40 cellular contexts compared by ENCODE assay signal in the genomic region with DNA sequence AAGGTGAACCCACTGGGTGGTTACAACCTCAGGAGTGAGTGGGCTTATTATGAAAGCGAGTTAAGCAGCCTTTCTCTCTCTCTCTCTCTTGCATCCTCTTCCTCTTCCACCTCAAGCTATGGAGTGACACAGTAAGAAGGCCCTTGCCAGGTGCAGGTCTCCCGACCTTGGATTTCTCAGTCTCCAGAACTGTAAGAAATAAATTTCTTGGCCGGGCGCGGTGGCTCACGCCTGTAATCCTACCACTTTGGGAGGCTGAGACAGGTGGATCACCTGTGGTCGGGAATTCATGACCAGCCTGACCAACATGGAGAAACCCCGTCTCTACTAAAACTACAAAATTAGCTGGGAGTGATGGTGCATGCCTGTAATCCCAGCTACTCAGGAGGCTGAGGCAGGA. TPM values are rescaled to one million over a fixed set of nuclear protein-coding genes. Genes with fewer than 3 reads are reported as not detected.
"Had no signal": no experiment of that assay in that cellular context is flagged by ENCODE, and none has a peak within 500 bp of the region (broad histone marks: within the 10 kb centered on the region; RNA-seq: fewer than 3 reads in every experiment).

No MANE protein-coding gene starts in this region.

- H3K27ac ChIP-seq: adrenal gland, ascending aorta, body of pancreas, brain microvascular endothelial cell, breast epithelium, cardiac muscle cell had no signal

- H3K36me3 ChIP-seq: adrenal gland, ascending aorta, brain microvascular endothelial cell, breast epithelium, cardiac muscle cell had no signal

- ATAC-seq: activated naive CD4-positive, alpha-beta T cell treated with anti-CD3 and anti-CD28 coated beads, Interleukin-2, amount 50 U/mL, for 72 hours; activated naive CD8-positive, alpha-beta T cell treated with anti-CD3 and anti-CD28 coated beads, Interleukin-2, amount 50 U/mL, for 24 hours; activated T-cell treated with anti-CD3 and anti-CD28 coated beads, Interleukin-2, amount 50 U/mL, for 4 hours; activated T-cell treated with anti-CD3 and anti-CD28 coated beads, Interleukin-2, amount 50 U/mL, for 72 hours; activated T-helper 17 cell treated with anti-CD3 and anti-CD28 coated beads, Interleukin-2, amount 50 U/mL, for 72 hours; body of pancreas had no signal

- H3K27me3 Mint-ChIP-seq: activated naive CD4-positive, alpha-beta T cell treated with anti-CD3 and anti-CD28 coated beads, Interleukin-2, amount 50 U/mL, for 24 hours; activated naive CD8-positive, alpha-beta T cell; activated naive CD8-positive, alpha-beta T cell treated with anti-CD3 and anti-CD28 coated beads, Interleukin-2, amount 10 ng/mL, durations not matched to agents 7 days and 5 days; activated T-cell treated with anti-CD3 and anti-CD28 coated beads, Interleukin-2, amount 50 U/mL, for 24 hours; brain; central memory CD8-positive, alpha-beta T cell had no signal

- H3K4me1 Mint-ChIP-seq: activated naive CD4-positive, alpha-beta T cell treated with anti-CD3 and anti-CD28 coated beads, Interleukin-2, amount 10 ng/mL, durations not matched to agents 7 days and 5 days; activated naive CD4-positive, alpha-beta T cell treated with anti-CD3 and anti-CD28 coated beads, Interleukin-2, amount 50 U/mL, for 24 hours; activated naive CD8-positive, alpha-beta T cell treated with anti-CD3 and anti-CD28 coated beads, Interleukin-2, amount 10 ng/mL, durations not matched to agents 7 days and 5 days; activated naive CD8-positive, alpha-beta T cell treated with anti-CD3 and anti-CD28 coated beads, Interleukin-2, amount 50 U/mL, for 24 hours; activated T-helper 17 cell treated with anti-CD3 and anti-CD28 coated beads, Interleukin-2, amount 50 U/mL, for 72 hours; brain; central memory CD8-positive, alpha-beta T cell had no signal

- DNase-seq: activated effector memory CD4-positive, alpha-beta T cell treated with anti-CD3 and anti-CD28 coated beads, Interleukin-2, amount 50 U/mL, for 16 hours; activated effector memory CD4-positive, alpha-beta T cell treated with Interleukin-2 at 50 U/mL for 16 hours; activated gamma-delta T cell; activated gamma-delta T cell treated with Interleukin-2 at 50 U/mL for 16 hours; activated naive CD4-positive, alpha-beta T cell; activated naive CD4-positive, alpha-beta T cell treated with anti-CD3 and anti-CD28 coated beads for 36 hours; activated naive CD4-positive, alpha-beta T cell treated with anti-CD3 and anti-CD28 coated beads, Interleukin-2, amount 10 ng/mL, durations not matched to agents 7 days and 5 days; activated naive CD4-positive, alpha-beta T cell treated with anti-CD3 and anti-CD28 coated beads, Interleukin-2, amount 50 U/mL, for 16 hours; activated naive CD4-positive, alpha-beta T cell treated with Interleukin-2 at 50 U/mL for 16 hours; activated naive CD8-positive, alpha-beta T cell treated with anti-CD3 and anti-CD28 coated beads for 36 hours; activated naive CD8-positive, alpha-beta T cell treated with anti-CD3 and anti-CD28 coated beads, Interleukin-2, amount 10 ng/mL, durations not matched to agents 7 days and 5 days; activated naive CD8-positive, alpha-beta T cell treated with anti-CD3 and anti-CD28 coated beads, Interleukin-2, amount 50 U/mL, for 24 hours; activated T-cell treated with anti-CD3 and anti-CD28 coated beads, Interleukin-2, amount 50 U/mL, for 1 hour; activated T-cell treated with anti-CD3 and anti-CD28 coated beads, Interleukin-2, amount 50 U/mL, for 24 hours; activated T-cell treated with anti-CD3 and anti-CD28 coated beads, Interleukin-2, amount 50 U/mL, for 4 hours; activated T-cell treated with anti-CD3 and anti-CD28 coated beads, Interleukin-2, amount 50 U/mL, for 48 hours; activated T-cell treated with anti-CD3 and anti-CD28 coated beads, Interleukin-2, amount 50 U/mL, for 72 hours; adrenal gland; amniotic stem cell; amygdala; anterior cingulate cortex; aorta; body of pancreas; brain microvascular endothelial cell; caudate nucleus; central memory CD4-positive, alpha-beta T cell; cerebellar nuclear complex had no signal

- FAIRE-seq: astrocyte, bronchial epithelial cell, colon had no signal

- H3K9me3 ChIP-seq: adrenal gland, ascending aorta, body of pancreas, breast epithelium had no signal

- H3K27ac Mint-ChIP-seq: activated naive CD4-positive, alpha-beta T cell treated with anti-CD3 and anti-CD28 coated beads for 36 hours; activated naive CD4-positive, alpha-beta T cell treated with anti-CD3 and anti-CD28 coated beads, Interleukin-2, amount 10 ng/mL, durations not matched to agents 7 days and 5 days; activated naive CD4-positive, alpha-beta T cell treated with anti-CD3 and anti-CD28 coated beads, Interleukin-2, amount 50 U/mL, for 24 hours; activated naive CD4-positive, alpha-beta T cell treated with anti-CD3 and anti-CD28 coated beads, Interleukin-2, amount 50 U/mL, for 72 hours; activated naive CD8-positive, alpha-beta T cell; activated naive CD8-positive, alpha-beta T cell treated with anti-CD3 and anti-CD28 coated beads for 36 hours; activated naive CD8-positive, alpha-beta T cell treated with anti-CD3 and anti-CD28 coated beads, Interleukin-2, amount 10 ng/mL, durations not matched to agents 7 days and 5 days; activated naive CD8-positive, alpha-beta T cell treated with anti-CD3 and anti-CD28 coated beads, Interleukin-2, amount 50 U/mL, for 24 hours; activated T-cell treated with anti-CD3 and anti-CD28 coated beads, Interleukin-2, amount 50 U/mL, for 24 hours; activated T-cell treated with anti-CD3 and anti-CD28 coated beads, Interleukin-2, amount 50 U/mL, for 72 hours; activated T-helper 1 cell treated with anti-CD3 and anti-CD28 coated beads, Interleukin-12 subunit alpha, Interleukin-12 subunit beta, Interleukin-2, Interleukin-4 antibody, amounts not matched to agents 30 ng/mL and 10 ng/mL and 1 ng/mL, durations not matched to agents 14 hours and 24 hours and 36 hours; activated T-helper 17 cell treated with anti-CD3 and anti-CD28 coated beads, Interleukin-2, amount 50 U/mL, for 72 hours; brain had no signal

- H3K36me3 Mint-ChIP-seq: activated naive CD4-positive, alpha-beta T cell treated with anti-CD3 and anti-CD28 coated beads, Interleukin-2, amount 10 ng/mL, durations not matched to agents 7 days and 5 days; activated naive CD4-positive, alpha-beta T cell treated with anti-CD3 and anti-CD28 coated beads, Interleukin-2, amount 50 U/mL, for 24 hours; activated naive CD4-positive, alpha-beta T cell treated with anti-CD3 and anti-CD28 coated beads, Interleukin-2, amount 50 U/mL, for 72 hours; activated naive CD8-positive, alpha-beta T cell; activated naive CD8-positive, alpha-beta T cell treated with anti-CD3 and anti-CD28 coated beads for 36 hours; activated naive CD8-positive, alpha-beta T cell treated with anti-CD3 and anti-CD28 coated beads, Interleukin-2, amount 10 ng/mL, durations not matched to agents 7 days and 5 days; brain had no signal

- H3K4me1 ChIP-seq: adrenal gland, ascending aorta, body of pancreas, breast epithelium had no signal

- H3K4me3 ChIP-seq: adrenal gland, ascending aorta, body of pancreas, breast epithelium, cardiac muscle cell had no signal

- H3K9me3 Mint-ChIP-seq: activated naive CD4-positive, alpha-beta T cell treated with anti-CD3 and anti-CD28 coated beads for 36 hours; activated naive CD4-positive, alpha-beta T cell treated with anti-CD3 and anti-CD28 coated beads, Interleukin-2, amount 10 ng/mL, durations not matched to agents 7 days and 5 days; activated naive CD4-positive, alpha-beta T cell treated with anti-CD3 and anti-CD28 coated beads, Interleukin-2, amount 50 U/mL, for 24 hours; activated naive CD4-positive, alpha-beta T cell treated with anti-CD3 and anti-CD28 coated beads, Interleukin-2, amount 50 U/mL, for 72 hours; activated naive CD8-positive, alpha-beta T cell treated with anti-CD3 and anti-CD28 coated beads for 36 hours; activated naive CD8-positive, alpha-beta T cell treated with anti-CD3 and anti-CD28 coated beads, Interleukin-2, amount 10 ng/mL, durations not matched to agents 7 days and 5 days; activated naive CD8-positive, alpha-beta T cell treated with anti-CD3 and anti-CD28 coated beads, Interleukin-2, amount 50 U/mL, for 24 hours; activated T-cell treated with anti-CD3 and anti-CD28 coated beads, Interleukin-2, amount 50 U/mL, for 24 hours; activated T-cell treated with anti-CD3 and anti-CD28 coated beads, Interleukin-2, amount 50 U/mL, for 4 hours; activated T-cell treated with anti-CD3 and anti-CD28 coated beads, Interleukin-2, amount 50 U/mL, for 72 hours; activated T-helper 1 cell treated with anti-CD3 and anti-CD28 coated beads, Interleukin-12 subunit alpha, Interleukin-12 subunit beta, Interleukin-2, Interleukin-4 antibody, amounts not matched to agents 30 ng/mL and 10 ng/mL and 1 ng/mL, durations not matched to agents 14 hours and 24 hours and 36 hours; activated T-helper 17 cell treated with anti-CD3 and anti-CD28 coated beads, Interleukin-2, amount 50 U/mL, for 72 hours; brain; central memory CD8-positive, alpha-beta T cell had no signal

- H3K27me3 ChIP-seq: adrenal gland, ascending aorta, body of pancreas, brain microvascular endothelial cell, breast epithelium, cardiac muscle cell had no signal

- H3K4me3 Mint-ChIP-seq: activated naive CD4-positive, alpha-beta T cell treated with anti-CD3 and anti-CD28 coated beads for 36 hours; activated naive CD4-positive, alpha-beta T cell treated with anti-CD3 and anti-CD28 coated beads, Interleukin-2, amount 10 ng/mL, durations not matched to agents 7 days and 5 days; activated naive CD4-positive, alpha-beta T cell treated with anti-CD3 and anti-CD28 coated beads, Interleukin-2, amount 50 U/mL, for 24 hours; activated naive CD8-positive, alpha-beta T cell; activated naive CD8-positive, alpha-beta T cell treated with anti-CD3 and anti-CD28 coated beads for 36 hours; activated naive CD8-positive, alpha-beta T cell treated with anti-CD3 and anti-CD28 coated beads, Interleukin-2, amount 10 ng/mL, durations not matched to agents 7 days and 5 days; activated naive CD8-positive, alpha-beta T cell treated with anti-CD3 and anti-CD28 coated beads, Interleukin-2, amount 50 U/mL, for 24 hours; activated T-cell treated with anti-CD3 and anti-CD28 coated beads, Interleukin-2, amount 50 U/mL, for 24 hours; activated T-cell treated with anti-CD3 and anti-CD28 coated beads, Interleukin-2, amount 50 U/mL, for 4 hours; activated T-cell treated with anti-CD3 and anti-CD28 coated beads, Interleukin-2, amount 50 U/mL, for 72 hours; activated T-helper 1 cell treated with anti-CD3 and anti-CD28 coated beads, Interleukin-12 subunit alpha, Interleukin-12 subunit beta, Interleukin-2, Interleukin-4 antibody, amounts not matched to agents 30 ng/mL and 10 ng/mL and 1 ng/mL, durations not matched to agents 14 hours and 24 hours and 36 hours; activated T-helper 17 cell treated with anti-CD3 and anti-CD28 coated beads, Interleukin-2, amount 50 U/mL, for 72 hours; brain; central memory CD8-positive, alpha-beta T cell had no signal

RNA-seq across cellular contexts. Expression of a gene that starts 14.4 kb away (rescaled TPM):
- total RNA-seq: activated naive CD4-positive, alpha-beta T cell treated with anti-CD3 and anti-CD28 coated beads, Interleukin-2, amount 50 U/mL, for 72 hours; activated naive CD8-positive, alpha-beta T cell treated with anti-CD3 and anti-CD28 coated beads, Interleukin-2, amount 10 ng/mL, durations not matched to agents 7 days and 5 days; activated T-helper 1 cell treated with anti-CD3 and anti-CD28 coated beads, Interleukin-12 subunit alpha, Interleukin-12 subunit beta, Interleukin-2, Interleukin-4 antibody, amounts not matched to agents 30 ng/mL and 10 ng/mL and 1 ng/mL, durations not matched to agents 14 hours and 24 hours and 36 hours; activated T-helper 17 cell treated with anti-CD3 and anti-CD28 coated beads, Interleukin-2, amount 50 U/mL, for 72 hours; ascending aorta; body of pancreas; bronchial epithelial cell had no signal
